ENCODE assay signal across 1 cellular context in genomic region chr22:21445437-21446127, GRCh38.
TF ChIP-seq lines count a peak whose summit lies in the region.

No MANE protein-coding gene starts in this region.

TF ChIP-seq in K562, 482 proteins besides CTCF, POLR2A, EP300 and RAD21 (continued from another document):
- TF ChIP-seq MGA (IDR thresholded peaks at IDR 0.05) (no peak), ZNF282 (CRISPR knock-in tag; IDR thresholded peaks at IDR 0.05) (no peak), ZHX1 (conservative IDR thresholded peaks at IDR 0.05; ENCODE audit: low read length) (no peak)
